In genomic region chr4:73589887-73590801, GRCh38 we compare ENCODE assay signal across 10 cellular contexts. TPM values are rescaled to one million over a fixed set of nuclear protein-coding genes. Genes with fewer than 3 reads are reported as not detected.
DNase-seq lines count a peak whose midpoint lies in the region; ATAC-seq and TF ChIP-seq lines count a peak whose summit lies in the region.
"Had no signal": no experiment of that assay in that cellular context is flagged by ENCODE, and none has a peak within 500 bp of the region (broad histone marks: within the 10 kb centered on the region; RNA-seq: fewer than 3 reads in every experiment).

No MANE protein-coding gene starts in this region.

- H3K4me1 ChIP-seq in right lobe of liver, result peaks cover 0 to 20% (median 0%) of the 10 kb centered on the region in 4 donors

- no peaks in the 10 kb centered on the region for H3K27me3 Mint-ChIP-seq in natural killer cell (ENCODE audit: low read depth in 2 of 2)
- H3K27me3 Mint-ChIP-seq in activated CD4-positive, alpha-beta memory T cell treated with anti-CD3 and anti-CD28 coated beads for 36 hours, result no peaks in the 10 kb centered on the region

- TF ChIP-seq CTCF in right lobe of liver (IDR thresholded peaks at IDR 0.05), result no peak
- no peak for TF ChIP-seq CTCF in natural killer cell (IDR thresholded peaks at IDR 0.05)

- H3K4me1 Mint-ChIP-seq in natural killer cell, result no peaks in the 10 kb centered on the region
- H3K4me1 Mint-ChIP-seq in activated CD4-positive, alpha-beta memory T cell treated with anti-CD3 and anti-CD28 coated beads for 36 hours (ENCODE audit: low read depth), result no peaks in the 10 kb centered on the region

- POLR2A ChIA-PET in activated CD4-positive, alpha-beta memory T cell treated with anti-CD3 and anti-CD28 coated beads for 36 hours (lab: Charles Lee), result no interaction called here

- peak overlapping the region in 1 of 3 donors; percentile 24 for H3K4me3 ChIP-seq in right lobe of liver

- H3K36me3 Mint-ChIP-seq in natural killer cell, result no peaks in the 10 kb centered on the region
- H3K36me3 Mint-ChIP-seq in activated CD4-positive, alpha-beta memory T cell treated with anti-CD3 and anti-CD28 coated beads for 36 hours, result no peaks in the 10 kb centered on the region

- peak; percentile 66 for TF ChIP-seq POLR2A in right lobe of liver (IDR thresholded peaks at IDR 0.05)

- H3K36me3 ChIP-seq in right lobe of liver, result no peaks in the 10 kb centered on the region

- no peaks in the 10 kb centered on the region for H3K9me3 Mint-ChIP-seq in natural killer cell
- H3K9me3 Mint-ChIP-seq in activated CD4-positive, alpha-beta memory T cell treated with anti-CD3 and anti-CD28 coated beads for 36 hours, result no peaks in the 10 kb centered on the region

- no peak overlapping the region for H3K4me3 Mint-ChIP-seq in natural killer cell
- H3K4me3 Mint-ChIP-seq in activated CD4-positive, alpha-beta memory T cell treated with anti-CD3 and anti-CD28 coated beads for 36 hours, result no peak overlapping the region

- 13% methylated on average over 5 of the region's 5 CpGs for WGBS in right lobe of liver (ENCODE audit: insufficient coverage, low coverage, low lambda C conversion rate, missing lambda C conversion rate)

- CTCF ChIA-PET in activated CD4-positive, alpha-beta memory T cell treated with anti-CD3 and anti-CD28 coated beads for 36 hours (lab: Charles Lee), result no interaction called here

- intact Hi-C loops in right lobe of liver (cut with DNase I) (loop anchor here in 1 of 2 donors (10.0 kb wide), 1 partner anchor 65 kb away; no protein-coding TSS in a partner anchor), natural killer cell (cut with micrococcal nuclease) (no loop called here)
- intact Hi-C loops in activated CD4-positive, alpha-beta memory T cell treated with anti-CD3 and anti-CD28 coated beads for 36 hours (cut with micrococcal nuclease), result loop anchor here (5.0 kb wide), 1 partner anchor 62 kb away; no protein-coding TSS in a partner anchor

- H3K9me3 ChIP-seq in right lobe of liver, result no peaks in the 10 kb centered on the region

- H3K27me3 ChIP-seq in right lobe of liver, result no peaks in the 10 kb centered on the region

- peak overlapping the region; percentile 56 to 74 (median 74) for H3K27ac ChIP-seq in right lobe of liver

- H3K27ac Mint-ChIP-seq in natural killer cell, result no peak overlapping the region
- H3K27ac Mint-ChIP-seq in activated CD4-positive, alpha-beta memory T cell treated with anti-CD3 and anti-CD28 coated beads for 36 hours, result no peak overlapping the region

- DNase-seq in NCI-H526 (lab: John Stamatoyannopoulos, UW) (peak; percentile 88 to 95), right lobe of liver (no peak), NCI-H1694 treated with DMSO at 0.1 percent for 48 hours (lab: John Stamatoyannopoulos, UW) (no peak), natural killer cell (no peak), AG08396 (ENCODE audit: low spot score) (no peak)
- DNase-seq in activated CD4-positive, alpha-beta memory T cell treated with anti-CD3 and anti-CD28 coated beads for 36 hours, result no peak

- ATAC-seq in GM18909 (IDR thresholded peaks at IDR 0.05; ENCODE audit: poor library complexity, unreplicated experiment) (peak; percentile 94), HG03045 (IDR thresholded peaks at IDR 0.05; ENCODE audit: unreplicated experiment) (peak; percentile 89), right lobe of liver (peak; percentile 77 to 84 (median 80)), natural killer cell (no peak)

RNA-seq across cellular contexts. Expression of gene RASSF6, which starts 30.1 kb away (rescaled TPM):
- total RNA-seq in right lobe of liver (1 to 10 TPM in 3 of 6 experiments, under 1 TPM in 3; 0.22 to 2.2 (median 0.91) TPM), natural killer cell (under 1 TPM in 1 of 3 donors, not detected in 2; 0.08 TPM)
- total RNA-seq in activated CD4-positive, alpha-beta memory T cell treated with anti-CD3 and anti-CD28 coated beads for 36 hours, result not detected
- total RNA-seq: dermis microvascular lymphatic vessel endothelial cell, IMR-90 had no signal

Comparison
In these comparisons a context has a peak if more than half of its experiments do, and no peak if none do; other contexts are left out.
1. ATAC-seq: peak in GM18909 (single experiment), HG03045 (single experiment) and right lobe of liver (4 of 4); none in natural killer cell (0 of 3).
2. DNase-seq: peak in NCI-H526 (2 of 2); none in right lobe of liver (0 of 3), NCI-H1694 treated with DMSO at 0.1 percent for 48 hours (single experiment), natural killer cell (single experiment), AG08396 (single experiment) and activated CD4-positive, alpha-beta memory T cell treated with anti-CD3 and anti-CD28 coated beads for 36 hours (single experiment).